ENCODE assay signal across 1 cellular context in the genomic region with DNA sequence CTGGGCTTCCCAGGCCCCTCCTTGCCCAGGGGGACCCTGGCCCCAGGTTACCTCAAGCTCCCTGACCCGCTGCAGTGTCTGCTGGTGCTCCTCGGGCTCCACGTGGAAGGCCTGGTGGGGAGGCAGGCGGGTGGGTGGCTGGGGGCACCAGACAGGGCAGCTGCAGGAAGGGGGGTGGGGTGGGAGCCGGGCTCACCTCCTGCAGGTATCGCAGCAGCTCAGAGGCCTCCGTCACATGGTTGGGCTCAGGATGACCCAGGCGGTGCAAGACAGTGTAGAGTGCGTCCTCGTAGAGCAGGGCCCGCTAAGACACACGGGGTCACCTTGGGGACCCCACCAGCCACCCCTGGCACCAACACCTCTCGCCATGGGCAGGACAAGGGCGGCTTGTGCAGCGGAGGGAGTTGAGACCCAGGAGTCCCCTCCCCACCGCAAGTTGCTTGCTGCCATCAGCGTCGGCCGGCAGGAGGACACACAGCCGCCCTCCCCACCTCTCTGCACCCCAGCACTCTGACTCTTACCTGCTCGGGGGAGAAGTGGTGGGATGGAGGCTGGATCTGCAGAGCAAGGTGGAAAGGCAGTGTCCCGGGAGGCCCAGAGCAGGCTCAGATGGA.
TF ChIP-seq lines count a peak whose summit lies in the region.

No MANE protein-coding gene starts in this region.

TF ChIP-seq in HCT116, 20 proteins besides CTCF, POLR2A, EP300 and RAD21 (continued from another document):
- TF ChIP-seq POLR2AphosphoS5 (IDR thresholded peaks at IDR 0.05; ENCODE audit: low read depth, low read length) (no peak), TCF7L2 (IDR thresholded peaks at IDR 0.05; ENCODE audit: borderline replicate concordance, extremely low read depth, insufficient read depth, insufficient read length) (no peak), SRF (IDR thresholded peaks at IDR 0.05; ENCODE audit: low read depth) (no peak), ZFX (IDR thresholded peaks at IDR 0.05) (no peak), YY1 (IDR thresholded peaks at IDR 0.05; ENCODE audit: extremely low read depth, insufficient replicate concordance, low read depth, low read length) (no peak), ZNF274 (IDR thresholded peaks at IDR 0.05; ENCODE audit: low read depth, low read length) (no peak)
- TF ChIP-seq, protein P1, sequence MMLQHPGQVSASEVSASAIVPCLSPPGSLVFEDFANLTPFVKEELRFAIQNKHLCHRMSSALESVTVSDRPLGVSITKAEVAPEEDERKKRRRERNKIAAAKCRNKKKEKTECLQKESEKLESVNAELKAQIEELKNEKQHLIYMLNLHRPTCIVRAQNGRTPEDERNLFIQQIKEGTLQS (IDR thresholded peaks at IDR 0.05), result no peak
